8 cellular contexts compared by ENCODE assay signal in the genomic region with DNA sequence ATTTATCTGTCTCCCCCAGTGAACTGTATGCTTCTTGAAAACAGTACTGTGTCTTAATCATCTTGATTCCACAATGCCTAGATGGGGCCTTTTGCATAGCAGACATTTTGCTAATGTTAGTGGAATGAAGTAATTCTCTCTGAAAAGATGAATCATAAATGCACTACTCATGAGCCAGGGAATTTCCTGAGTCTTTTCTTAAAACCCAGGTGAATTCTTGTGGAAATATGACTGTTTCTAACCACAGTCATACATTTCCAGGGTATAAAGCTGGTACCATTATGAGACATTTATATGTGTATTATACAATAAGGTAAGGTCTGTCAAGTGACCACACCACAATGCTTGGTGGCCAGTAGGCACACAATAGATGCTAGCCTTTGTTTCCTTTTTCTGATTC. TPM values are rescaled to one million over a fixed set of nuclear protein-coding genes. Genes with fewer than 3 reads are reported as not detected.
DNase-seq lines count a peak whose midpoint lies in the region; ATAC-seq and TF ChIP-seq lines count a peak whose summit lies in the region.

No MANE protein-coding gene starts in this region.

- intact Hi-C loops in right cardiac atrium (cut with DNase I) = no loop called here

- H3K27me3 ChIP-seq in right cardiac atrium (ENCODE audit: control insufficient read depth, insufficient read depth) = no peaks in the 10 kb centered on the region

- peak overlapping the region; percentile 68 for H3K27ac ChIP-seq in VCaP
- no peak overlapping the region for H3K27ac ChIP-seq in right cardiac atrium (ENCODE audit: low read length)

- H3K4me1 ChIP-seq in right cardiac atrium (ENCODE audit: control insufficient read depth, insufficient read depth, low read length) = peaks cover 4% of the 10 kb centered on the region

- no peaks in the 10 kb centered on the region for H3K9me3 ChIP-seq in right cardiac atrium (ENCODE audit: control insufficient read depth, low read length)

- no peak for TF ChIP-seq CTCF in VCaP (conservative IDR thresholded peaks at IDR 0.05)

- no peak overlapping the region for H3K4me3 ChIP-seq in right cardiac atrium (ENCODE audit: low read length)

- DNase-seq in CD1c-positive myeloid dendritic cell (ENCODE audit: extremely low spot score) (peak; percentile 10), right cardiac atrium (no peak), NCI-H2107 treated with DMSO at 0.1 percent for 48 hours (lab: John Stamatoyannopoulos, UW; ENCODE audit: unreplicated experiment) (no peak)

- ATAC-seq in GM21825 (IDR thresholded peaks at IDR 0.05; ENCODE audit: unreplicated experiment) (peak; percentile 60), right cardiac atrium (peak; percentile 34 to 67), GM19467 (IDR thresholded peaks at IDR 0.05; ENCODE audit: unreplicated experiment) (no peak), GM21529 (IDR thresholded peaks at IDR 0.05; ENCODE audit: unreplicated experiment) (no peak), HG03520 (IDR thresholded peaks at IDR 0.05; ENCODE audit: unreplicated experiment) (no peak)

RNA-seq across cellular contexts. Expression of a gene that starts 5.5 kb away (rescaled TPM):
- under 1 TPM in 2 of 4 donors, not detected in 2; 0.17 to 0.34 TPM for total RNA-seq in right cardiac atrium
- 0.48 TPM for polyA plus RNA-seq in right cardiac atrium

Comparison
In these comparisons a context has a peak if more than half of its experiments do, and no peak if none do; other contexts are left out.
1. ATAC-seq: peak in GM21825 (single experiment) and right cardiac atrium (2 of 2); none in GM19467 (single experiment), GM21529 (single experiment) and HG03520 (single experiment).